ENCODE assay signal across 24 cellular contexts in the genomic region with DNA sequence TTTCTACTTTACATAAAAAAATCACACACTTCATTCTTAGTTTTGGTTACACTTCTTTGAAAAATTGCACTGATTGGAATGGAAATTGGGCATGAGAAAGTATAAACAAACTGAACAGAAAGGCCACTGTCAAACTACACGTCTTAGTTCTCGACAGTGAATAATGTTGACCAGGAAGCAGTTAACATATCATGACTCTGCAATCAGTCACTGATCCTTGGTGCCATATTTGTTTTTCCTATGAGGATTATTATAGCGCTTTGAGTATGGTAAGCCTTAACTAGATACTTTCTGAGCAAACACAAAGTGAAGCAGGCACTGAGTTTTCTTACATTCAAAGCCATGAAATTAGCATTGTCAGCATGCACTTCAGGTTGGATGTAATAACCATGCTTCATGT.
A peak's percentile ranks its signal among the peaks of the same experiment; 100 is the strongest.
DNase-seq lines count a peak whose midpoint lies in the region; ATAC-seq, FAIRE-seq and TF ChIP-seq lines count a peak whose summit lies in the region.
"Had no signal": no experiment of that assay in that cellular context is flagged by ENCODE, and none has a peak within 500 bp of the region (broad histone marks: within the 10 kb centered on the region; RNA-seq: fewer than 3 reads in every experiment).

No MANE protein-coding gene starts in this region.

- H3K9ac ChIP-seq in HepG2 (ENCODE audit: insufficient read depth, low read depth, low read length) (no peak overlapping the region), IMR-90 (ENCODE audit: low read depth, low read length) (no peak overlapping the region)

- H3K14ac ChIP-seq in IMR-90 (replicated peaks; ENCODE audit: low read depth, low read length) = no peak overlapping the region

- H3K4me2 ChIP-seq in HepG2 (ENCODE audit: low read depth, low read length) = no peak overlapping the region
- H3K4me2 ChIP-seq in IMR-90 (ENCODE audit: low read depth, low read length) = no peak overlapping the region
- H3K4me2 ChIP-seq in hepatocyte = no peak overlapping the region

- no peak overlapping the region for H4K91ac ChIP-seq in IMR-90 (ENCODE audit: insufficient read depth, low read depth, low read length)

- intact Hi-C loops in HepG2 (cut with micrococcal nuclease; ENCODE audit: unreplicated experiment) (no loop called here), right lobe of liver (cut with DNase I) (no loop called here), IMR-90 (cut with micrococcal nuclease) (no loop called here), left cardiac atrium (cut with DNase I) (no loop called here), ovary (cut with DNase I) (no loop called here)

- WGBS in HepG2 (ENCODE audit: low lambda C conversion rate) = 3% methylated on average over 3 of the region's 3 CpGs
- WGBS in right lobe of liver (ENCODE audit: insufficient coverage, low coverage, low lambda C conversion rate, missing lambda C conversion rate) = 64% methylated on average over 3 of the region's 3 CpGs
- WGBS in IMR-90 (ENCODE audit: extremely low coverage in 2 of 2, insufficient read length in 1 of 2), 2 experiments = no CpG with 5 or more reads among the region's 3 CpGs
- WGBS in hepatocyte (ENCODE audit: low lambda C conversion rate, missing lambda C conversion rate) = 74% methylated on average over 3 of the region's 3 CpGs
- WGBS in ovary, 3 donors = 83 to 86% (median 84%) methylated on average over 3 of the region's 3 CpGs

- CTCF ChIA-PET in HepG2 (lab: Yijun Ruan, JAX; ENCODE audit: low intra/inter-chr PET ratio, low total read pairs) (no interaction called here), IMR-90 (lab: Yijun Ruan, JAX) (no interaction called here)

- H3K4ac ChIP-seq in IMR-90 (ENCODE audit: low read depth, low read length) = no peak overlapping the region

- H3K18ac ChIP-seq in IMR-90 (ENCODE audit: low read depth, low read length) = no peak overlapping the region

- H3K9me2 ChIP-seq in hepatocyte (replicated peaks; ENCODE audit: insufficient read depth) = no peaks in the 10 kb centered on the region

- POLR2A ChIA-PET in HepG2 (lab: Yijun Ruan, JAX) = no interaction called here
- POLR2A ChIA-PET in IMR-90 (lab: Charles Lee; ENCODE audit: unreplicated experiment) = no interaction called here

- no peaks in the 10 kb centered on the region for H3K9me1 ChIP-seq in IMR-90 (ENCODE audit: insufficient read depth, low read length)

- H2AFZ ChIP-seq in HepG2 (ENCODE audit: low read length) (no peak overlapping the region), IMR-90 (replicated peaks; ENCODE audit: low read length, poor library complexity) (no peak overlapping the region), hepatocyte (no peak overlapping the region)

- TF ChIP-seq CTCF in HepG2 (CRISPR knock-in tag; IDR thresholded peaks at IDR 0.05) (no peak), right lobe of liver (IDR thresholded peaks at IDR 0.05) (no peak), IMR-90 (conservative IDR thresholded peaks at IDR 0.05; ENCODE audit: low read depth, low read length) (no peak), hepatocyte (IDR thresholded peaks at IDR 0.05; ENCODE audit: poor library complexity) (no peak), ovary (IDR thresholded peaks at IDR 0.05) (no peak)

- no peak overlapping the region for H3K56ac ChIP-seq in IMR-90 (ENCODE audit: extremely low read depth, insufficient read depth, low read length)

- BruUV-seq in HepG2 (replicated peaks; lab: Mats Ljungman, UMichigan) (no TSS peak), IMR-90 (replicated peaks; lab: Mats Ljungman, UMichigan) (no TSS peak)

- H3K27ac ChIP-seq in HepG2 (ENCODE audit: extremely low read length, insufficient read depth, low read length) = no peak overlapping the region
- H3K27ac ChIP-seq in right lobe of liver = no peak overlapping the region
- no peak overlapping the region for H3K27ac ChIP-seq in IMR-90 (ENCODE audit: insufficient read depth, low read length)
- no peak overlapping the region for H3K27ac ChIP-seq in hepatocyte
- no peak overlapping the region for H3K27ac ChIP-seq in ovary
- H3K27ac ChIP-seq: HL-60 had no signal

- H2BK5ac ChIP-seq in IMR-90 (ENCODE audit: low read depth, low read length, poor library complexity, severe bottlenecking) = no peak overlapping the region

- FAIRE-seq in HepG2 (lab: Jason Lieb, UNC) = no peak
- FAIRE-seq: GM12878, GM19239, H1 had no signal

- in situ Hi-C loops in HepG2 (cut with HindIII; ENCODE audit: extremely low pct_ligation_motif_present, low pct_unique_long_range_greater_than_20kb) (no loop called here), IMR-90 (cut with MboI; ENCODE audit: low sequenced_read_pairs) (no loop called here)

- DNase-seq in HepG2 (ENCODE audit: low spot score) (no peak), right lobe of liver (no peak), IMR-90 (no peak), hepatocyte (ENCODE audit: low spot score) (peak; percentile 4), left cardiac atrium (no peak), ovary (no peak)
- DNase-seq: 8988T; ACHN; BE2C; C1 segment of cervical spinal cord; CD4-positive, CD25-positive, alpha-beta regulatory T cell; CD8-positive, alpha-beta memory T cell; COR-L47; DMS 273 treated with DMSO at 0.1 percent for 48 hours; DMS53; DND-41; EL; KG1 had no signal

- TF ChIP-seq RAD21 in HepG2 (CRISPR knock-in tag; IDR thresholded peaks at IDR 0.05) (no peak), IMR-90 (IDR thresholded peaks at IDR 0.05; ENCODE audit: low read length) (no peak)

- no peaks in the 10 kb centered on the region for H3K79me2 ChIP-seq in HepG2 (ENCODE audit: insufficient read depth, low read length)
- H3K79me2 ChIP-seq in hepatocyte = no peaks in the 10 kb centered on the region

- H3K79me1 ChIP-seq in IMR-90 (ENCODE audit: low read depth in 1 of 2, low read length in 2 of 2) = no peaks in the 10 kb centered on the region

- H2BK120ac ChIP-seq in IMR-90 (ENCODE audit: low read depth, low read length) = no peak overlapping the region

- H3K4me1 ChIP-seq in HepG2 (ENCODE audit: insufficient read depth, low read length) = no peaks in the 10 kb centered on the region
- H3K4me1 ChIP-seq in right lobe of liver = no peaks in the 10 kb centered on the region
- H3K4me1 ChIP-seq in IMR-90 (ENCODE audit: control insufficient read depth, insufficient read depth, low read length) = peaks cover 2% of the 10 kb centered on the region; the same call in 1 of the 2 replicates
- H3K4me1 ChIP-seq in hepatocyte (ENCODE audit: insufficient read depth) = no peaks in the 10 kb centered on the region
- no peaks in the 10 kb centered on the region for H3K4me1 ChIP-seq in ovary (ENCODE audit: insufficient read depth)
- H3K4me1 ChIP-seq: BE2C, HAP-1 had no signal

- ATAC-seq in HepG2 = no peak
- ATAC-seq in right lobe of liver = no peak
- ATAC-seq in IMR-90 (ENCODE audit: low read depth) = no peak
- ATAC-seq in GM21515 (IDR thresholded peaks at IDR 0.05; ENCODE audit: unreplicated experiment) = no peak
- ATAC-seq in left cardiac atrium = no peak
- ATAC-seq: GM12878 had no signal

- H3K36me3 ChIP-seq in HepG2 (replicated peaks in 1 of 2; ENCODE audit: control insufficient read depth in 1 of 2, insufficient read depth in 2 of 2, low read length in 2 of 2) = no peaks in the 10 kb centered on the region
- H3K36me3 ChIP-seq in right lobe of liver = no peaks in the 10 kb centered on the region
- no peaks in the 10 kb centered on the region for H3K36me3 ChIP-seq in IMR-90 (ENCODE audit: control insufficient read depth, insufficient read depth, low read length)
- no peaks in the 10 kb centered on the region for H3K36me3 ChIP-seq in hepatocyte (replicated peaks; ENCODE audit: insufficient read depth, low read depth)
- no peaks in the 10 kb centered on the region for H3K36me3 ChIP-seq in ovary
- H3K36me3 ChIP-seq: BE2C, HAP-1 had no signal

- H3K4me3 ChIP-seq in HepG2 (replicated peaks in 1 of 3; ENCODE audit: insufficient read depth in 1 of 3, low read depth in 2 of 3, low read length in 3 of 3) = no peak overlapping the region
- H3K4me3 ChIP-seq in right lobe of liver = no peak overlapping the region
- no peak overlapping the region for H3K4me3 ChIP-seq in IMR-90 (ENCODE audit: insufficient read depth, low read depth, low read length)
- H3K4me3 ChIP-seq in hepatocyte = no peak overlapping the region
- no peak overlapping the region for H3K4me3 ChIP-seq in ovary
- H3K4me3 ChIP-seq: GM12878, HAP-1 had no signal

- TF ChIP-seq EP300 in HepG2 (IDR thresholded peaks at IDR 0.05; ENCODE audit: low read depth in 2 of 2, low read length in 2 of 2) (no peak), HepG2 (CRISPR knock-in tag; IDR thresholded peaks at IDR 0.05; ENCODE audit: borderline replicate concordance) (no peak), ovary (IDR thresholded peaks at IDR 0.05) (no peak)

- H2BK20ac ChIP-seq in IMR-90 (ENCODE audit: low read depth, low read length) = no peak overlapping the region

- H3K27me3 ChIP-seq in HepG2 (ENCODE audit: control insufficient read depth in 1 of 2, insufficient read depth in 2 of 2, low read length in 2 of 2) (no peaks in the 10 kb centered on the region; a peak in 1 of 5 replicates), right lobe of liver (no peaks in the 10 kb centered on the region), IMR-90 (ENCODE audit: control insufficient read depth, insufficient read depth, low read length) (no peaks in the 10 kb centered on the region), hepatocyte (no peaks in the 10 kb centered on the region), ovary (no peaks in the 10 kb centered on the region)
- H3K27me3 ChIP-seq: BE2C had no signal

- H4K8ac ChIP-seq in IMR-90 (ENCODE audit: low read depth in 2 of 2, low read length in 2 of 2) = no peak overlapping the region

- dilution Hi-C loops in IMR-90 (cut with HindIII; ENCODE audit: low sequenced_read_pairs, unreplicated experiment) = no loop called here

- H2AK5ac ChIP-seq in IMR-90 (ENCODE audit: low read depth, low read length) = no peak overlapping the region

- no peak overlapping the region for H2BK15ac ChIP-seq in IMR-90 (ENCODE audit: low read depth, low read length)

- H3K9me3 ChIP-seq in HepG2 (ENCODE audit: low read length) (no peaks in the 10 kb centered on the region), right lobe of liver (no peaks in the 10 kb centered on the region), IMR-90 (ENCODE audit: control insufficient read depth, insufficient read depth, low read length) (no peaks in the 10 kb centered on the region), hepatocyte (ENCODE audit: low read depth) (no peaks in the 10 kb centered on the region), ovary (no peaks in the 10 kb centered on the region)
- H3K9me3 ChIP-seq: BE2C, HAP-1 had no signal

- no peak for TF ChIP-seq POLR2A in HepG2 (IDR thresholded peaks at IDR 0.05; ENCODE audit: insufficient read depth in 1 of 2, low read depth in 2 of 2, low read length in 2 of 2)
- no peak for TF ChIP-seq POLR2A in right lobe of liver (IDR thresholded peaks at IDR 0.05)
- TF ChIP-seq POLR2A in IMR-90 (IDR thresholded peaks at IDR 0.05; ENCODE audit: low read depth, low read length) = no peak
- TF ChIP-seq POLR2A in ovary (IDR thresholded peaks at IDR 0.05) = no peak

- H4K20me1 ChIP-seq in HepG2 (ENCODE audit: insufficient read depth, low read length) (no peaks in the 10 kb centered on the region), IMR-90 (ENCODE audit: insufficient read depth, low read length) (no peaks in the 10 kb centered on the region), hepatocyte (ENCODE audit: insufficient read depth, poor library complexity, severe bottlenecking) (no peaks in the 10 kb centered on the region)

- H3K23ac ChIP-seq in IMR-90 (ENCODE audit: low read depth, low read length) = no peak overlapping the region

- no peak overlapping the region for H4K5ac ChIP-seq in IMR-90 (ENCODE audit: low read depth, low read length)

- no peak overlapping the region for H2AK9ac ChIP-seq in IMR-90 (replicated peaks; ENCODE audit: low read depth, low read length, poor library complexity)
